In genomic region chr3:134621824-134622223, GRCh38 we compare ENCODE assay signal across 16 cellular contexts. TPM values are rescaled to one million over a fixed set of nuclear protein-coding genes. Genes with fewer than 3 reads are reported as not detected.
DNase-seq lines count a peak whose midpoint lies in the region; ATAC-seq and TF ChIP-seq lines count a peak whose summit lies in the region.
"Had no signal": no experiment of that assay in that cellular context is flagged by ENCODE, and none has a peak within 500 bp of the region (broad histone marks: within the 10 kb centered on the region; RNA-seq: fewer than 3 reads in every experiment).

No MANE protein-coding gene starts in this region.

- H3K79me1 ChIP-seq in IMR-90 (ENCODE audit: low read depth in 1 of 2, low read length in 2 of 2), result no peaks in the 10 kb centered on the region

- no peak overlapping the region for H2AK9ac ChIP-seq in IMR-90 (replicated peaks; ENCODE audit: low read depth, low read length, poor library complexity)

- H3K36me3 ChIP-seq in IMR-90 (ENCODE audit: control insufficient read depth, insufficient read depth, low read length) (no peaks in the 10 kb centered on the region), left ventricle myocardium inferior (peaks cover 24% of the 10 kb centered on the region)

- no peak overlapping the region; the same call in 1 of the 2 replicates for H3K56ac ChIP-seq in IMR-90 (ENCODE audit: extremely low read depth, insufficient read depth, low read length)

- no peaks in the 10 kb centered on the region for H3K9me3 Mint-ChIP-seq in T-cell
- H3K9me3 Mint-ChIP-seq: GM23338 had no signal

- no peak for TF ChIP-seq POLR2A in IMR-90 (IDR thresholded peaks at IDR 0.05; ENCODE audit: low read depth, low read length)

- BruUV-seq in IMR-90 (replicated peaks; lab: Mats Ljungman, UMichigan), result no TSS peak

- in situ Hi-C loops in IMR-90 (cut with MboI; ENCODE audit: low sequenced_read_pairs), result no loop called here

- H3K27ac ChIP-seq in IMR-90 (ENCODE audit: insufficient read depth, low read length) (no peak overlapping the region), left ventricle myocardium inferior (replicated peaks) (no peak overlapping the region)

- no peak for TF ChIP-seq RAD21 in IMR-90 (IDR thresholded peaks at IDR 0.05; ENCODE audit: low read length)

- CTCF ChIA-PET in IMR-90 (lab: Yijun Ruan, JAX), result interaction anchor here (1.0 to 1.4 kb wide), 2 partner anchors 9 to 15 kb away, joined by 3 read pairs; no protein-coding TSS in a partner anchor
- CTCF ChIA-PET in T-cell (lab: Charles Lee), result no interaction called here

- H3K36me3 Mint-ChIP-seq in T-cell, result no peaks in the 10 kb centered on the region

- peaks cover 0 to 6% of the 10 kb centered on the region in 2 donors for H3K27me3 Mint-ChIP-seq in T-cell
- H3K27me3 Mint-ChIP-seq: CD4-positive, CD25-positive, alpha-beta regulatory T cell had no signal

- ATAC-seq in IMR-90 (ENCODE audit: low read depth), result peak; percentile 72
- ATAC-seq in T-cell (replicated peaks in 1 of 4), result no peak
- no peak for ATAC-seq in GM18498 (IDR thresholded peaks at IDR 0.05; ENCODE audit: unreplicated experiment)
- ATAC-seq: GM23338 had no signal

- no peak overlapping the region for H3K14ac ChIP-seq in IMR-90 (replicated peaks; ENCODE audit: low read depth, low read length)

- H4K91ac ChIP-seq in IMR-90 (ENCODE audit: insufficient read depth, low read depth, low read length), result no peak overlapping the region

- peaks cover 0 to 5% (median 0%) of the 10 kb centered on the region in 3 donors for H3K4me1 Mint-ChIP-seq in T-cell
- H3K4me1 Mint-ChIP-seq: CD4-positive, CD25-positive, alpha-beta regulatory T cell had no signal

- H3K4me3 Mint-ChIP-seq in T-cell, result no peak overlapping the region
- H3K4me3 Mint-ChIP-seq: CD4-positive, CD25-positive, alpha-beta regulatory T cell; GM23338 had no signal

- H3K18ac ChIP-seq in IMR-90 (ENCODE audit: low read depth, low read length), result no peak overlapping the region

- no CpG with 5 or more reads among the region's 2 CpGs for WGBS in IMR-90 (ENCODE audit: extremely low coverage in 2 of 2, insufficient read length in 1 of 2), 2 experiments

- H2BK5ac ChIP-seq in IMR-90 (ENCODE audit: low read depth, low read length, poor library complexity, severe bottlenecking), result no peak overlapping the region

- intact Hi-C loops in IMR-90 (cut with micrococcal nuclease) (no loop called here), left ventricle myocardium inferior (cut with micrococcal nuclease) (no loop called here)

- H4K20me1 ChIP-seq in IMR-90 (ENCODE audit: insufficient read depth, low read length), result no peaks in the 10 kb centered on the region

- no peak overlapping the region for H3K27ac Mint-ChIP-seq in T-cell
- H3K27ac Mint-ChIP-seq: CD4-positive, CD25-positive, alpha-beta regulatory T cell; GM23338 had no signal

- no peak overlapping the region for H3K23ac ChIP-seq in IMR-90 (ENCODE audit: low read depth, low read length)

- no peak overlapping the region for H2AK5ac ChIP-seq in IMR-90 (ENCODE audit: low read depth, low read length)

- peak overlapping the region; percentile 43; the same call in 1 of the 2 replicates for H3K4me2 ChIP-seq in IMR-90 (ENCODE audit: low read depth, low read length)
- H3K4me2 ChIP-seq: GM23338 had no signal

- TF ChIP-seq CTCF in IMR-90 (conservative IDR thresholded peaks at IDR 0.05; ENCODE audit: low read depth, low read length), result no peak
- no peak for TF ChIP-seq CTCF in choroid plexus epithelial cell (conservative IDR thresholded peaks at IDR 0.05; ENCODE audit: low read depth, low read length)
- TF ChIP-seq CTCF in left ventricle myocardium inferior (IDR thresholded peaks at IDR 0.05; ENCODE audit: borderline replicate concordance), result no peak

- H3K4me3 ChIP-seq in IMR-90 (ENCODE audit: insufficient read depth, low read depth, low read length) (no peak overlapping the region), choroid plexus epithelial cell (ENCODE audit: low read depth, low read length) (no peak overlapping the region), skeletal muscle cell (ENCODE audit: low read depth, low read length) (no peak overlapping the region), left ventricle myocardium inferior (no peak overlapping the region)
- H3K4me3 ChIP-seq: GM23338 had no signal

- no peak overlapping the region for H4K5ac ChIP-seq in IMR-90 (ENCODE audit: low read depth, low read length)

- H3K27me3 ChIP-seq in IMR-90 (ENCODE audit: control insufficient read depth, insufficient read depth, low read length), result peaks cover 11% of the 10 kb centered on the region
- no peaks in the 10 kb centered on the region for H3K27me3 ChIP-seq in left ventricle myocardium inferior (ENCODE audit: low read depth)

- H4K8ac ChIP-seq in IMR-90 (ENCODE audit: low read depth in 2 of 2, low read length in 2 of 2), result no peak overlapping the region

- H3K4ac ChIP-seq in IMR-90 (ENCODE audit: low read depth, low read length), result no peak overlapping the region

- no peaks in the 10 kb centered on the region; the same call in 1 of the 2 replicates for H3K9me1 ChIP-seq in IMR-90 (ENCODE audit: insufficient read depth, low read length)

- H2BK15ac ChIP-seq in IMR-90 (ENCODE audit: low read depth, low read length), result no peak overlapping the region

- dilution Hi-C loops in IMR-90 (cut with HindIII; ENCODE audit: low sequenced_read_pairs, unreplicated experiment), result no loop called here

- H3K4me1 ChIP-seq in IMR-90 (ENCODE audit: control insufficient read depth, insufficient read depth, low read length) (no peaks in the 10 kb centered on the region; the same call in 1 of the 2 replicates), left ventricle myocardium inferior (no peaks in the 10 kb centered on the region)

- no peak overlapping the region for H3K9ac ChIP-seq in IMR-90 (ENCODE audit: low read depth, low read length)

- no peaks in the 10 kb centered on the region for H3K9me3 ChIP-seq in IMR-90 (ENCODE audit: control insufficient read depth, insufficient read depth, low read length)
- H3K9me3 ChIP-seq in left ventricle myocardium inferior (replicated peaks), result no peaks in the 10 kb centered on the region

- POLR2A ChIA-PET in IMR-90 (lab: Charles Lee; ENCODE audit: unreplicated experiment) (no interaction called here), T-cell (lab: Charles Lee) (no interaction called here)

- H2AFZ ChIP-seq in IMR-90 (replicated peaks; ENCODE audit: low read length, poor library complexity), result no peak overlapping the region
- H2AFZ ChIP-seq: GM23338 had no signal

- DNase-seq in ELR (ENCODE audit: low read depth), result peak; percentile 8
- DNase-seq in IMR-90, result peak; percentile 52
- peak; percentile 44 for DNase-seq in choroid plexus epithelial cell (ENCODE audit: low read depth)
- DNase-seq in skeletal muscle cell (ENCODE audit: low read depth), result peak; percentile 3
- DNase-seq in T-cell, result no peak
- no peak for DNase-seq in left ventricle myocardium inferior
- DNase-seq: CD4-positive, CD25-positive, alpha-beta regulatory T cell; NCI-H1105; NCI-H1694; NCI-H226; NCI-H526; RPMI8226 had no signal

- H2BK120ac ChIP-seq in IMR-90 (ENCODE audit: low read depth, low read length), result no peak overlapping the region

- no peak overlapping the region for H2BK20ac ChIP-seq in IMR-90 (ENCODE audit: low read depth, low read length)

TF ChIP-seq in IMR-90, 13 proteins besides CTCF, POLR2A, EP300 and RAD21:
- TF ChIP-seq SMC3 (IDR thresholded peaks at IDR 0.05; ENCODE audit: low read depth, low read length) (no peak), RCOR1 (IDR thresholded peaks at IDR 0.05; ENCODE audit: insufficient replicate concordance, low read length) (no peak), MXI1 (IDR thresholded peaks at IDR 0.05; ENCODE audit: borderline replicate concordance, low read depth, low read length) (no peak), MAZ (IDR thresholded peaks at IDR 0.05; ENCODE audit: borderline replicate concordance, low read depth, low read length) (no peak), CEBPB (IDR thresholded peaks at IDR 0.05; ENCODE audit: low read depth, low read length) (no peak), NFE2L2 (IDR thresholded peaks at IDR 0.05; ENCODE audit: low read depth, low read length) (peak; percentile 70), RFX5 (IDR thresholded peaks at IDR 0.05; ENCODE audit: low read depth, low read length) (no peak)

RNA-seq across cellular contexts. Expression of gene KY, which starts 29.0 kb away (rescaled TPM):
- total RNA-seq in IMR-90 (2012; rRNA removed) (under 0.01 TPM in 2 replicates), T-cell (not detected), left ventricle myocardium inferior (12.1 TPM)
- 0.04 and 0.09 TPM in 2 replicates for polyA plus RNA-seq in IMR-90 (2012; rRNA removed)
- polyA plus RNA-seq in IMR-90 (2012; cell fraction: cytosol; rRNA removed), result 0.02 TPM in 2 replicates
- 0.02 and 0.04 TPM in 2 replicates for polyA plus RNA-seq in IMR-90 (2012; cell fraction: nucleus; rRNA removed; ENCODE audit: low replicate concordance)
- total RNA-seq: A673; CD4-positive, CD25-positive, alpha-beta regulatory T cell; G401; GM23338 had no signal
- polyA plus RNA-seq: CD4-positive, CD25-positive, alpha-beta regulatory T cell; GM23338 had no signal

Comparison
In these comparisons a context has a peak if more than half of its experiments do, and no peak if none do; other contexts are left out.
1. DNase-seq: peak in ELR (single experiment), IMR-90 (single experiment), choroid plexus epithelial cell (single experiment) and skeletal muscle cell (single experiment); none in T-cell (0 of 34) and left ventricle myocardium inferior (single experiment).
2. RNA of gene KY, which starts 29.0 kb away (total RNA-seq): 12.1 TPM in left ventricle myocardium inferior (single experiment); under 0.01 TPM in IMR-90 and not detected in T-cell; every median in the first group is over 10 times any median in the second.